ENCODE assay signal across 9 cellular contexts in the genomic region with DNA sequence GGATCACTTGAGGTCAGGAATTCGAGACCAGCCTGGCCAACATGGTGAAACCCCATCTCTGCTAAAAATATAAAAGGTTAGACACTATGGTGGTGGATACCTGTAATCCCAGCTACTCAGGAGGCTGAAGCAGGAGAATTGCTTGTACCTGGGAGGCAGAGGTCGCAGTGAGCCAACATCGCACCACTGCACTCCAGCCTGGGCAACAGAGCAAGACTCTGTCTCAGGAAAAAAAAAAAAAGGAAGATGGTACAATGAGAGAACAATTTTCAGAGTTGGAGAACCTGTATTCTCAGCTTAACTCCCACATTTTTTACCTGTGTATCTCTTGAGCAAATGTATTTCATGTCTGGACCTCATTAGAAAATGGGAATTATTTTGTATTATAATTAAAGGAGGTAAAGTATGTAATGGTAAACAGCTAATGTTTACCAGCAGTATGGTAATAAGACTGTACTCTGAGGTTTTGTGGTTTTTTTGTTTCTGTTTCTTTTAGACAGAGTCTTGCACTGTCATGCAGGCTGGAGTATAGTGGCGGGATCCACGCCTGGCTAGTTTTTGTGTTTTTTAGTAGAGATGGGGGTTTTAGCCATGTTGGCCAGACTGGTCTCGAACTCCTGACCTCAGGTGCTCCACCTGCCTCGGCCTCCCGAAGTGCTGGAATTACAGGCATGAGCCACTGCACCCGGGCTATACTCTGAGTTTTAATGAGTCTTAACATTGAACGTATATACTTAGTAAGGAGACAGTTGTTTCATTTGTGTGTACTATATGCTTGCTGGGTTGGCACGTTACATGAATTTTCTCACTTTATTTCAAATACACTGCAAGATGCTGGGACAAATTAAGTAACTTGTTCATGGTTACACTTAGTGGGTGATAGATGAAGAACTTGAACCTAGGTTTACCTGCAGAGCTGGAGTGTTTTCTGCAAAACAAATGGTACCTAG. TPM values are rescaled to one million over a fixed set of nuclear protein-coding genes. Genes with fewer than 3 reads are reported as not detected.
DNase-seq lines count a peak whose midpoint lies in the region; ATAC-seq and TF ChIP-seq lines count a peak whose summit lies in the region.
"Had no signal": no experiment of that assay in that cellular context is flagged by ENCODE, and none has a peak within 500 bp of the region (broad histone marks: within the 10 kb centered on the region; RNA-seq: fewer than 3 reads in every experiment).

No MANE protein-coding gene starts in this region.

- H3K36me3 ChIP-seq in breast epithelium (no peaks in the 10 kb centered on the region), gastrocnemius medialis (peaks cover 0 to 1% of the 10 kb centered on the region in 2 donors)

- no peak for TF ChIP-seq POLR2A in breast epithelium (IDR thresholded peaks at IDR 0.05)
- TF ChIP-seq POLR2A in gastrocnemius medialis (IDR thresholded peaks at IDR 0.05), result no peak

- POLR2A ChIA-PET in MCF 10A (lab: Yijun Ruan, JAX), result interaction anchor here (0.7 to 8.4 kb wide), 2 partner anchors 15 to 562 kb away, joined by 3 to 52 read pairs; partner anchors contain the start of gene UHRF2
- POLR2A ChIA-PET in activated CD4-positive, alpha-beta memory T cell treated with anti-CD3 and anti-CD28 coated beads for 36 hours (lab: Charles Lee), result interaction anchor here (0.7 to 1.6 kb wide), 3 partner anchors 16 to 520 kb away, joined by 4 to 9 read pairs (median 4); partner anchors contain the start of gene UHRF2

- intact Hi-C loops in MCF 10A (cut with micrococcal nuclease), result no loop called here
- intact Hi-C loops in breast epithelium (cut with DNase I; ENCODE audit: low total_unique reads), result no loop called here
- intact Hi-C loops in activated CD4-positive, alpha-beta memory T cell treated with anti-CD3 and anti-CD28 coated beads for 36 hours (cut with micrococcal nuclease), result loop anchor here (1.0 to 2.0 kb wide), 2 partner anchors 11 to 138 kb away; no protein-coding TSS in a partner anchor
- intact Hi-C loops in gastrocnemius medialis (cut with DNase I; ENCODE audit: low total_unique reads), result no loop called here

- H3K9me3 Mint-ChIP-seq in MCF 10A (ENCODE audit: unreplicated experiment) (no peaks in the 10 kb centered on the region), type B pancreatic cell (no peaks in the 10 kb centered on the region)
- H3K9me3 Mint-ChIP-seq in activated CD4-positive, alpha-beta memory T cell treated with anti-CD3 and anti-CD28 coated beads for 36 hours, result no peaks in the 10 kb centered on the region

- H3K9me3 ChIP-seq in breast epithelium (no peaks in the 10 kb centered on the region), gastrocnemius medialis (no peaks in the 10 kb centered on the region)

- peak; percentile 94 for ATAC-seq in HG03060 (IDR thresholded peaks at IDR 0.05; ENCODE audit: low read depth, unreplicated experiment)
- ATAC-seq in gastrocnemius medialis, result no peak

- H3K36me3 Mint-ChIP-seq in MCF 10A (ENCODE audit: insufficient read depth, unreplicated experiment) (peaks cover 42% of the 10 kb centered on the region), type B pancreatic cell (peaks cover 16% of the 10 kb centered on the region)
- peaks cover 26% of the 10 kb centered on the region for H3K36me3 Mint-ChIP-seq in activated CD4-positive, alpha-beta memory T cell treated with anti-CD3 and anti-CD28 coated beads for 36 hours

- TF ChIP-seq CTCF in MCF 10A (IDR thresholded peaks at IDR 0.05; ENCODE audit: unreplicated experiment), result no peak
- no peak for TF ChIP-seq CTCF in breast epithelium (IDR thresholded peaks at IDR 0.05)
- no peak for TF ChIP-seq CTCF in type B pancreatic cell (conservative IDR thresholded peaks at IDR 0.05)
- no peak for TF ChIP-seq CTCF in gastrocnemius medialis (IDR thresholded peaks at IDR 0.05 in 4 of 5, conservative IDR thresholded peaks at IDR 0.05 in 1 of 5)

- in situ Hi-C loops in gastrocnemius medialis (cut with MboI; ENCODE audit: low sequenced_read_pairs in 4 of 4), result no loop called here

- H3K4me1 ChIP-seq in breast epithelium, result no peaks in the 10 kb centered on the region
- peaks cover 32 to 35% of the 10 kb centered on the region in 2 donors for H3K4me1 ChIP-seq in gastrocnemius medialis

- no peak overlapping the region for H3K4me3 Mint-ChIP-seq in MCF 10A (ENCODE audit: unreplicated experiment)
- peak overlapping the region; percentile 20 for H3K4me3 Mint-ChIP-seq in activated CD4-positive, alpha-beta memory T cell treated with anti-CD3 and anti-CD28 coated beads for 36 hours
- H3K4me3 Mint-ChIP-seq in type B pancreatic cell, result no peak overlapping the region

- H3K4me3 ChIP-seq in breast epithelium, result no peak overlapping the region
- no peak overlapping the region for H3K4me3 ChIP-seq in gastrocnemius medialis

- no peak overlapping the region for H3K27ac ChIP-seq in breast epithelium
- no peak overlapping the region for H3K27ac ChIP-seq in gastrocnemius medialis

- H3K4me1 Mint-ChIP-seq in MCF 10A (ENCODE audit: insufficient read depth, unreplicated experiment) (peaks cover 44% of the 10 kb centered on the region), type B pancreatic cell (ENCODE audit: unreplicated experiment) (peaks cover 21% of the 10 kb centered on the region)
- peaks cover 76% of the 10 kb centered on the region for H3K4me1 Mint-ChIP-seq in activated CD4-positive, alpha-beta memory T cell treated with anti-CD3 and anti-CD28 coated beads for 36 hours (ENCODE audit: low read depth)

- H3K27me3 ChIP-seq in breast epithelium (no peaks in the 10 kb centered on the region), gastrocnemius medialis (no peaks in the 10 kb centered on the region)

- DNase-seq in MCF 10A (ENCODE audit: unreplicated experiment), result no peak
- DNase-seq in breast epithelium (ENCODE audit: low spot score in 2 of 2), result no peak
- DNase-seq in activated CD4-positive, alpha-beta memory T cell treated with anti-CD3 and anti-CD28 coated beads for 36 hours, result peak; percentile 25
- DNase-seq in type B pancreatic cell (ENCODE audit: extremely low spot score, unreplicated experiment), result no peak
- no peak for DNase-seq in gastrocnemius medialis
- no peak for DNase-seq in HuH-7.5 (ENCODE audit: low spot score)
- no peak for DNase-seq in OCI-M2 (lab: John Stamatoyannopoulos, UW; ENCODE audit: unreplicated experiment)
- DNase-seq: NCI-H2171 treated with DMSO at 0.1 percent for 48 hours had no signal

- BruUV-seq in MCF 10A (replicated peaks; lab: Mats Ljungman, UMichigan), result no TSS peak

- H3K27me3 Mint-ChIP-seq in MCF 10A (ENCODE audit: insufficient read depth, unreplicated experiment), result no peaks in the 10 kb centered on the region
- H3K27me3 Mint-ChIP-seq in activated CD4-positive, alpha-beta memory T cell treated with anti-CD3 and anti-CD28 coated beads for 36 hours, result no peaks in the 10 kb centered on the region
- H3K27me3 Mint-ChIP-seq in type B pancreatic cell, result no peaks in the 10 kb centered on the region

- H3K27ac Mint-ChIP-seq in MCF 10A (ENCODE audit: low read depth, unreplicated experiment), result peak overlapping the region; percentile 49
- H3K27ac Mint-ChIP-seq in activated CD4-positive, alpha-beta memory T cell treated with anti-CD3 and anti-CD28 coated beads for 36 hours, result peak overlapping the region; percentile 49
- no peak overlapping the region for H3K27ac Mint-ChIP-seq in type B pancreatic cell

- CTCF ChIA-PET in MCF 10A (lab: Yijun Ruan, JAX), result interaction anchor here (0.5 to 1.1 kb wide), 2 partner anchors 21 to 238 kb away, joined by 4 read pairs; no protein-coding TSS in a partner anchor
- CTCF ChIA-PET in activated CD4-positive, alpha-beta memory T cell treated with anti-CD3 and anti-CD28 coated beads for 36 hours (lab: Charles Lee), result no interaction called here

RNA-seq across cellular contexts. Expression of gene UHRF2, which starts 16.2 kb away (rescaled TPM):
- total RNA-seq in MCF 10A (2022) (54.6 and 58.3 TPM in 2 replicates), breast epithelium (10 to 100 TPM; 61.0 to 95.6 (median 62.6) TPM), type B pancreatic cell (ENCODE audit: low replicate concordance) (42.3 and 61.0 TPM in 2 replicates), gastrocnemius medialis (10 to 100 TPM; 16.7 to 29.0 (median 18.8) TPM)
- total RNA-seq in activated CD4-positive, alpha-beta memory T cell treated with anti-CD3 and anti-CD28 coated beads for 36 hours, result 10 to 100 TPM; 59.5 to 62.9 TPM
